In the genomic region with DNA sequence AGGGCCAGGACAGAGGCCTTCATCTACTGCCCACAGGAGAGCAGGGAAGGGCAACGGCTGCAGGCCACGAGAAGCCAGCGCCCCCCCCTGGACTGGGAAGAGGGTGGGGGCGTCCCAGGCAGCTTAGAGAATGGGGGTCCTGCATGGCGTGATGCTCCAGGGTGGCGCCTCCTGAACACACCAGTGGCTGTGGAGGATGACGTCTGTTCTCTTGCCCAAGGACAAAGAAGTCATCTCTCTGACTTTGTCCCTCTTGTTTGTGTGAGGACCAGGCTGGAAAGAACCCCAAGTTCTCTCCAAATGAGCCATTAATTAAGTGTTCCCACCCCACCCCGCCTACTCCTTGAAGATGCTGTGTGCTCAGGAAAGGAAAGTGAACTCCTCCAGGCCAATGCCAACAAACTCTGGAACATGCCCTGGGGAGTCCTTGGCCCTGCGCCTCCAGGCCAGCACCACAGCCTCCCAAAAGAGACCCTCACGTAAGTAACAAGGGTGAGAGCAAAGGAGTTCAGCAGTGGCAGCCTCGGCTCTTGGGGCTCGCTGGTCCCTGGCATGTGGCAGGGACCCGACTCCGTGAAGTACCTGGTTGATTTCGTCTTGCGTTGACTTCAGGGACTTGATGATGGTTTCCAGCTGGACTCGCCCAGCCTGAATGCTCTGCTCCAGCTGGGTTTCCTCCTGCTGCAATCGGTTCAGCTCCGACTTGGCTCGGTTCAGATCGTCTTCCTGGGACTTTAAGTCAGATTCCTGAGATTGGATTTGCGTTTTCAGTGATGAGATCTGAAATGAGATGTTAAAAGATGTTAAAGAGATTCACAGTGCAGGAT, we compare ENCODE assay signal across 24 cellular contexts.
DNase-seq lines count a peak whose midpoint lies in the region; ATAC-seq and TF ChIP-seq lines count a peak whose summit lies in the region.
"Had no signal": no experiment of that assay in that cellular context is flagged by ENCODE, and none has a peak within 500 bp of the region (broad histone marks: within the 10 kb centered on the region; RNA-seq: fewer than 3 reads in every experiment).

No MANE protein-coding gene starts in this region.

- H3K36me3 Mint-ChIP-seq in endothelial cell (ENCODE audit: low read depth, unreplicated experiment), result peaks cover 47% of the 10 kb centered on the region
- peaks cover 28% of the 10 kb centered on the region for H3K36me3 Mint-ChIP-seq in activated CD4-positive, alpha-beta T cell treated with anti-CD3 and anti-CD28 coated beads, Interleukin-2, amount 10 ng/mL, durations not matched to agents 7 days and 5 days (ENCODE audit: low read depth)

- peaks cover 5% of the 10 kb centered on the region for H3K27me3 Mint-ChIP-seq in endothelial cell (ENCODE audit: unreplicated experiment)
- no peaks in the 10 kb centered on the region for H3K27me3 Mint-ChIP-seq in activated CD4-positive, alpha-beta T cell treated with anti-CD3 and anti-CD28 coated beads, Interleukin-2, amount 10 ng/mL, durations not matched to agents 7 days and 5 days
- H3K27me3 Mint-ChIP-seq: activated T-cell treated with anti-CD3 and anti-CD28 coated beads, Interleukin-2, amount 50 U/mL, for 24 hours; T-cell had no signal

- H3K4me1 ChIP-seq in right atrium auricular region, result peaks cover 0 to 11% of the 10 kb centered on the region in 2 donors
- H3K4me1 ChIP-seq: SJCRH30 had no signal

- intact Hi-C loops in sciatic nerve (cut with DNase I), result no loop called here

- POLR2A ChIA-PET in activated CD4-positive, alpha-beta T cell treated with anti-CD3 and anti-CD28 coated beads, Interleukin-2, amount 10 ng/mL, durations not matched to agents 7 days and 5 days (lab: Charles Lee), result no interaction called here

- ATAC-seq in sciatic nerve, result peak; percentile 84
- no peak for ATAC-seq in HG02973 (IDR thresholded peaks at IDR 0.05; ENCODE audit: unreplicated experiment)
- ATAC-seq: stimulated activated effector memory CD8-positive, alpha-beta T cell treated with anti-CD3 and anti-CD28 coated beads, Interleukin-12 subunit alpha, Interleukin-12 subunit beta, amount 100 ng/mL, for 72 hours; T-cell had no signal

- CTCF ChIA-PET in activated CD4-positive, alpha-beta T cell treated with anti-CD3 and anti-CD28 coated beads, Interleukin-2, amount 10 ng/mL, durations not matched to agents 7 days and 5 days (lab: Charles Lee), result no interaction called here

- TF ChIP-seq CTCF in endothelial cell (IDR thresholded peaks at IDR 0.05; ENCODE audit: unreplicated experiment) (no peak), right atrium auricular region (IDR thresholded peaks at IDR 0.05) (no peak)

- no peaks in the 10 kb centered on the region for H3K9me3 ChIP-seq in right atrium auricular region
- H3K9me3 ChIP-seq: SJCRH30 had no signal

- no peaks in the 10 kb centered on the region for H3K27me3 ChIP-seq in right atrium auricular region
- H3K27me3 ChIP-seq: brain microvascular endothelial cell, SJCRH30 had no signal

- peaks cover 74% of the 10 kb centered on the region for H3K36me3 ChIP-seq in right atrium auricular region

- H3K27ac Mint-ChIP-seq in endothelial cell (ENCODE audit: unreplicated experiment), result peak overlapping the region; percentile 81
- H3K27ac Mint-ChIP-seq in activated CD4-positive, alpha-beta T cell treated with anti-CD3 and anti-CD28 coated beads, Interleukin-2, amount 10 ng/mL, durations not matched to agents 7 days and 5 days, result no peak overlapping the region
- H3K27ac Mint-ChIP-seq: activated T-cell treated with anti-CD3 and anti-CD28 coated beads, Interleukin-2, amount 50 U/mL, for 24 hours; stimulated activated effector memory CD8-positive, alpha-beta T cell treated with anti-CD3 and anti-CD28 coated beads, Interleukin-12 subunit alpha, Interleukin-12 subunit beta, amount 100 ng/mL, for 72 hours; T-cell had no signal

- peak overlapping the region; percentile 75 for H3K4me3 Mint-ChIP-seq in endothelial cell (ENCODE audit: unreplicated experiment)
- no peak overlapping the region for H3K4me3 Mint-ChIP-seq in activated CD4-positive, alpha-beta T cell treated with anti-CD3 and anti-CD28 coated beads, Interleukin-2, amount 10 ng/mL, durations not matched to agents 7 days and 5 days
- H3K4me3 Mint-ChIP-seq: activated T-cell treated with anti-CD3 and anti-CD28 coated beads, Interleukin-2, amount 50 U/mL, for 24 hours; stimulated activated effector memory CD8-positive, alpha-beta T cell treated with anti-CD3 and anti-CD28 coated beads, Interleukin-12 subunit alpha, Interleukin-12 subunit beta, amount 100 ng/mL, for 72 hours; T-cell had no signal

- no peaks in the 10 kb centered on the region for H3K4me1 Mint-ChIP-seq in endothelial cell (ENCODE audit: unreplicated experiment)
- peaks cover 15% of the 10 kb centered on the region for H3K4me1 Mint-ChIP-seq in activated CD4-positive, alpha-beta T cell treated with anti-CD3 and anti-CD28 coated beads, Interleukin-2, amount 10 ng/mL, durations not matched to agents 7 days and 5 days

- H3K27ac ChIP-seq in right atrium auricular region, result peak overlapping the region; percentile 60 to 63
- H3K27ac ChIP-seq: brain microvascular endothelial cell, SJCRH30 had no signal

- no peaks in the 10 kb centered on the region for H3K9me3 Mint-ChIP-seq in endothelial cell (ENCODE audit: unreplicated experiment)
- no peaks in the 10 kb centered on the region for H3K9me3 Mint-ChIP-seq in activated CD4-positive, alpha-beta T cell treated with anti-CD3 and anti-CD28 coated beads, Interleukin-2, amount 10 ng/mL, durations not matched to agents 7 days and 5 days
- H3K9me3 Mint-ChIP-seq: activated T-cell treated with anti-CD3 and anti-CD28 coated beads, Interleukin-2, amount 50 U/mL, for 24 hours; stimulated activated effector memory CD8-positive, alpha-beta T cell treated with anti-CD3 and anti-CD28 coated beads, Interleukin-12 subunit alpha, Interleukin-12 subunit beta, amount 100 ng/mL, for 72 hours; T-cell had no signal

- DNase-seq in endothelial cell (ENCODE audit: low spot score), result no peak
- peak; percentile 81 for DNase-seq in right atrium auricular region (ENCODE audit: low spot score)
- DNase-seq in sciatic nerve (ENCODE audit: low spot score), result no peak
- DNase-seq in activated CD4-positive, alpha-beta T cell treated with anti-CD3 and anti-CD28 coated beads, Interleukin-2, amount 10 ng/mL, durations not matched to agents 7 days and 5 days, result no peak
- no peak for DNase-seq in activated CD4-positive, alpha-beta T cell treated with anti-CD3 and anti-CD28 coated beads, Interleukin-2, amount 50 U/mL, for 4 hours
- no peak for DNase-seq in superior temporal gyrus (ENCODE audit: extremely low spot score)
- DNase-seq: activated CD4-positive, alpha-beta T cell treated with anti-CD3 and anti-CD28 coated beads for 1 hour; activated naive CD4-positive, alpha-beta T cell; activated T-cell treated with anti-CD3 and anti-CD28 coated beads, Interleukin-2, amount 50 U/mL, for 24 hours; brain microvascular endothelial cell; DMS53; effector CD8-positive, alpha-beta T cell; erythroblast; foreskin melanocyte; GDM1; KG1; MV-4-11; NCI-H524 treated with DMSO at 0.1 percent for 48 hours; SJCRH30; stimulated activated CD4-positive, alpha-beta T cell treated with anti-CD3 and anti-CD28 coated beads, Interleukin-2, amount 100 ng/mL, for 48 hours; T-cell had no signal

- no peak overlapping the region for H3K4me3 ChIP-seq in right atrium auricular region
- H3K4me3 ChIP-seq: lung, SJCRH30 had no signal
